Comparison of ENCODE assay signal across 8 cellular contexts in the genomic region with DNA sequence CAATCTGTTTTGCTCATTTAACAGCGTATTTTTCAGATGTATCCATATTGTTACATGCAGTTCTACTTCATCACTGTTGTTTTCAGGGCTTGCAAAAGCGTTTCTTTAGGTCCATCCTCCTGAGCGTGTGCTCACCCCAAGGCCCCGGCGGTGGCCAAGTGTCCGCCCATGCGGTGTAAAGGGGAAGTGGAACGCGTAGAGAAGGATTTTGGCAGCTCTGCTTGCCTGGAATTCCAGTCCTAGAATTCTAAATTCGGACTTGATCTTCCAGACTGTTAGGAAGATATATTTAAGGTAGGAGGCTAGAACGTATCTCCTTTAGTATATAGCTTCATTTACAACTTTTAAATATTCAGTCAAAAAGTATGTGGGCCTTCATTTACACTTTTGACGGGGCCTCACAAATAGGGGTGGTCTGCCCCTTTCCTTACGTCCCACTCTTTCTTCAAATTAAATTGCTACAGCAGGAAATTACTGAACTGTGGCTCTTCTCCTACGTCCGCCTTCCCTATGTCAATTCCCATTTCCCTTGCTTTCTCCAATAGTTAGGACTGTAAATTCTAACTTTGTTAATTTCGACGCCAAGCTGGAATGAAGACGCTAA. TPM values are rescaled to one million over a fixed set of nuclear protein-coding genes. Genes with fewer than 3 reads are reported as not detected.
A peak's percentile ranks its signal among the peaks of the same experiment; 100 is the strongest.
DNase-seq lines count a peak whose midpoint lies in the region; ATAC-seq and TF ChIP-seq lines count a peak whose summit lies in the region.

No MANE protein-coding gene starts in this region.

- H3K9me3 ChIP-seq in SJCRH30 (replicated peaks) (no peaks in the 10 kb centered on the region), endocrine pancreas (ENCODE audit: control insufficient read depth, low read length) (no peaks in the 10 kb centered on the region), vagina (no peaks in the 10 kb centered on the region)

- intact Hi-C loops in vagina (cut with DNase I), result no loop called here

- no peak for ATAC-seq in GM18505 (IDR thresholded peaks at IDR 0.05; ENCODE audit: unreplicated experiment)

- H3K36me3 ChIP-seq in SJCRH30, result no peaks in the 10 kb centered on the region
- no peaks in the 10 kb centered on the region for H3K36me3 ChIP-seq in endocrine pancreas (ENCODE audit: control insufficient read depth, insufficient read depth, low read length)
- no peaks in the 10 kb centered on the region for H3K36me3 ChIP-seq in vagina

- TF ChIP-seq CTCF in AG04449 (IDR thresholded peaks at IDR 0.05; ENCODE audit: insufficient read depth, low read length, missing control alignments) (no peak), GM12865 (IDR thresholded peaks at IDR 0.05; ENCODE audit: insufficient read depth, low read depth, low read length, missing control alignments) (no peak), vagina (IDR thresholded peaks at IDR 0.05) (no peak)

- CTCF ChIA-PET in AG04449 (lab: Yijun Ruan, JAX), result interaction anchor here (0.8 to 2.1 kb wide), 8 partner anchors 16 to 452 kb away, joined by 3 to 12 read pairs (median 4); no protein-coding TSS in a partner anchor

- H3K4me1 ChIP-seq in SJCRH30 (peaks cover 8% of the 10 kb centered on the region; the same call in 1 of the 2 replicates), endocrine pancreas (ENCODE audit: control insufficient read depth, insufficient read depth, low read length) (peaks cover 16% of the 10 kb centered on the region), vagina (peaks cover 59% of the 10 kb centered on the region)

- no peaks in the 10 kb centered on the region for H3K27me3 ChIP-seq in SJCRH30
- H3K27me3 ChIP-seq in endocrine pancreas (ENCODE audit: control insufficient read depth, insufficient read depth, low read length), result no peaks in the 10 kb centered on the region
- no peaks in the 10 kb centered on the region for H3K27me3 ChIP-seq in vagina

- peak overlapping the region; percentile 76 for H3K9ac ChIP-seq in endocrine pancreas (ENCODE audit: control insufficient read depth, insufficient read depth, low read length)

- DNase-seq in AG04449 (ENCODE audit: low read depth, low spot score) (no peak), GM12865 (ENCODE audit: low read depth) (peak; percentile 27), SJCRH30 (peak; percentile 89), midbrain (lab: John Stamatoyannopoulos, UW) (peak; percentile 31), vagina (ENCODE audit: extremely low spot score in 2 of 2) (no peak)
- DNase-seq in stimulated activated CD4-positive, alpha-beta T cell treated with anti-CD3 and anti-CD28 coated beads, Interleukin-1b, Interleukin-23, amount 100 ng/mL, for 48 hours, result no peak

- H3K27ac ChIP-seq in SJCRH30 (peak overlapping the region; percentile 81), vagina (peak overlapping the region; percentile 98)

- TF ChIP-seq POLR2A in vagina (IDR thresholded peaks at IDR 0.05) (no peak), GM18505 (IDR thresholded peaks at IDR 0.05; ENCODE audit: borderline replicate concordance, extremely low read depth, insufficient read depth, insufficient read length) (no peak)

- POLR2A ChIA-PET in AG04449 (lab: Yijun Ruan, JAX), result interaction anchor here (0.5 to 1.6 kb wide), 9 partner anchors 9 to 388 kb away, joined by 3 to 15 read pairs (median 3); no protein-coding TSS in a partner anchor

- H3K4me3 ChIP-seq in AG04449 (ENCODE audit: low read depth, low read length) (peak overlapping the region; percentile 40), GM12865 (ENCODE audit: low read depth, low read length) (peak overlapping the region; percentile 67), SJCRH30 (peak overlapping the region; percentile 91), endocrine pancreas (ENCODE audit: control insufficient read depth, insufficient read depth, low read length) (peak overlapping the region; percentile 84), vagina (peak overlapping the region; percentile 87 to 94)

RNA-seq across cellular contexts. Expression of gene TBC1D23, which starts 0.6 kb away (rescaled TPM):
- total RNA-seq in SJCRH30 (2014; rRNA removed; shearing (Covaris generic)), result 49.2 and 52.3 TPM in 2 replicates
- total RNA-seq in vagina, result 56.5 TPM

Comparison
In these comparisons a context has a peak if more than half of its experiments do, and no peak if none do; other contexts are left out.
1. DNase-seq: peak in GM12865 (single experiment), SJCRH30 (2 of 2) and midbrain (single experiment); none in AG04449 (single experiment), vagina (0 of 2) and stimulated activated CD4-positive, alpha-beta T cell treated with anti-CD3 and anti-CD28 coated beads, Interleukin-1b, Interleukin-23, amount 100 ng/mL, for 48 hours (single experiment).
2. H3K4me3 ChIP-seq: peak in every context shown above with its lines; median percentile 91 in SJCRH30; 90 in vagina; 84 in endocrine pancreas; 67 in GM12865; 40 in AG04449.